In the genomic region with DNA sequence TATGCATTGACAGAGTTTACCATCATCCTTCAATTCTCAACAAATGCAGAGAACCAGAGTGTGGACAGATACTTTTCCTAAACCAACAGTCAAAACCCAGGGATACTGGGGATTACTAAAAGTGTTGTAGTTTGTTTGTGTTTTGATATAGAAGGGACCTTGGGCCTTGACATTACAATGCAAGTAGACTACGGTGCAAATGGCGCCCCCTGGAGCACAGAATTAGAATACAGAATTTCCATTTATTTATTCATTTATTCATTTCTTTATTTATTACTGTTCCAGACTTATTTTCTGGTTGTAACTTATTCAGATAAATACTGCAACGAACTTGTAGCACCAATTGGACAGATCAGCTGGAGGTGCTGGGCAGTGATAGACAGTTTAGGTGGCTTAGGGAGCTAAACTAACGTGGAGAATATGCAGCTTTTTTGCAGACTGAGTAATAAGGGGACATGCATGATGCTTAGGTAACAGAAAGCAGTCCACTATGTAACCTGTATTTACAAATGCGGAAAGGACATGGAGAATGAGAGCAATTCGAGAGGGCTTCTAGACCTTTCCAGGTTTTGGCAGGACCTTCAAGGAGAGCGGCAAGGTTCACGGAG, we compare ENCODE assay signal across 1 cellular context.
TF ChIP-seq lines count a peak whose summit lies in the region.

No MANE protein-coding gene starts in this region.

TF ChIP-seq in IMR-90, 13 proteins besides CTCF, POLR2A, EP300 and RAD21:
- peak; percentile 91 for TF ChIP-seq SMC3 (IDR thresholded peaks at IDR 0.05; ENCODE audit: low read depth, low read length)
- TF ChIP-seq ELK1 (IDR thresholded peaks at IDR 0.05; ENCODE audit: borderline replicate concordance, low read depth, low read length), result no peak
- no peak for TF ChIP-seq MXI1 (IDR thresholded peaks at IDR 0.05; ENCODE audit: borderline replicate concordance, low read depth, low read length)
- TF ChIP-seq MAZ (IDR thresholded peaks at IDR 0.05; ENCODE audit: borderline replicate concordance, low read depth, low read length), result no peak
- TF ChIP-seq CEBPB (IDR thresholded peaks at IDR 0.05; ENCODE audit: low read depth, low read length), result no peak
- TF ChIP-seq USF2 (IDR thresholded peaks at IDR 0.05; ENCODE audit: low read depth, low read length), result no peak
TF ChIP-seq in IMR-90: peak in this region for 1.
